1 cellular context compared by ENCODE assay signal in genomic region chr16:88855176-88855575, GRCh38.
TF ChIP-seq lines count a peak whose summit lies in the region.

No MANE protein-coding gene starts in this region.

TF ChIP-seq in A549, 52 proteins besides CTCF, POLR2A, EP300 and RAD21 (continued from another document):
- TF ChIP-seq SMC3 (IDR thresholded peaks at IDR 0.05) (no peak), ZNF302 (CRISPR knock-in tag; IDR thresholded peaks at IDR 0.05) (no peak), KDM5A (IDR thresholded peaks at IDR 0.05) (no peak), FOXS1 (CRISPR knock-in tag; IDR thresholded peaks at IDR 0.05) (no peak), FOSL2 (IDR thresholded peaks at IDR 0.05) (no peak), FOSL2 (CRISPR knock-in tag; IDR thresholded peaks at IDR 0.05) (no peak), JUNB (IDR thresholded peaks at IDR 0.05) (no peak), MAZ (IDR thresholded peaks at IDR 0.05; ENCODE audit: borderline replicate concordance, low read depth, low read length) (no peak), HDAC2 (IDR thresholded peaks at IDR 0.05) (no peak), RNF2 (IDR thresholded peaks at IDR 0.05; ENCODE audit: borderline replicate concordance, low read depth) (no peak)
